In the genomic region with DNA sequence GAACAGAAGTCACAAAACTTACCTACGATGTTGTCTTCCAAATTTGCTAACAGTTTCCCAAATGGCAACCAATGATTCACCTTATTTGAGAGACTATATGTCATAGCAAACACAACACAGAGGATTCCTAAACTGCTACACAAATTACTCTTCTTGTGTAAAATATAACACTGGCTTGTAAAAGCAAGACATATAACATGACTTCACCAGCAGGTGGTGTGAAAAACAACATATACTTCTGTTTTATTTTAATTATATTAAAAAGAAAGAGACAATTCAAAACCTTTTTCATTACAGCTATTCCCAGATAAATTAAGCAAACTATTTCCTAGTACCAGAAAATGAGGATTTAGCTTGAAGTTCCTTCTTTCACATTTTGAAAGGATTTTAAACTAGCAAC, we compare ENCODE assay signal across 14 cellular contexts.
DNase-seq lines count a peak whose midpoint lies in the region; ATAC-seq and TF ChIP-seq lines count a peak whose summit lies in the region.
"Had no signal": no experiment of that assay in that cellular context is flagged by ENCODE, and none has a peak within 500 bp of the region (broad histone marks: within the 10 kb centered on the region; RNA-seq: fewer than 3 reads in every experiment).

No MANE protein-coding gene starts in this region.

- H3K27me3 ChIP-seq in Panc1 (ENCODE audit: control insufficient read depth, insufficient read depth, low read length) (no peaks in the 10 kb centered on the region), upper lobe of right lung (no peaks in the 10 kb centered on the region), esophagus squamous epithelium (no peaks in the 10 kb centered on the region)
- H3K27me3 ChIP-seq: ascending aorta, ovary had no signal

- 69 to 71% methylated on average over 1 of the region's 1 CpG for WGBS in esophagus squamous epithelium, 2 donors

- TF ChIP-seq POLR2A in esophagus squamous epithelium (IDR thresholded peaks at IDR 0.05) (no peak), erythroblast (IDR thresholded peaks at IDR 0.05; ENCODE audit: low read length) (no peak)

- H3K4me1 ChIP-seq in Panc1 (ENCODE audit: control insufficient read depth, insufficient read depth, low read length), result no peaks in the 10 kb centered on the region
- no peaks in the 10 kb centered on the region for H3K4me1 ChIP-seq in upper lobe of right lung
- no peaks in the 10 kb centered on the region for H3K4me1 ChIP-seq in esophagus squamous epithelium
- H3K4me1 ChIP-seq: ascending aorta had no signal

- in situ Hi-C loops in Panc1 (cut with HindIII; ENCODE audit: low pct_unique_long_range_greater_than_20kb, low sequenced_read_pairs), result no loop called here

- no TSS peak for BruUV-seq in Panc1 (replicated peaks; lab: Mats Ljungman, UMichigan)

- CTCF ChIA-PET in Panc1 (lab: Charles Lee), result no interaction called here

- H3K9me3 ChIP-seq in Panc1 (ENCODE audit: control insufficient read depth, insufficient read depth, low read depth, low read length) (no peaks in the 10 kb centered on the region), upper lobe of right lung (no peaks in the 10 kb centered on the region), esophagus squamous epithelium (no peaks in the 10 kb centered on the region)
- H3K9me3 ChIP-seq: ascending aorta, ovary had no signal

- TF ChIP-seq CTCF in Panc1 (IDR thresholded peaks at IDR 0.05) (peak; percentile 7; the same call in 1 of the 2 replicates), upper lobe of right lung (IDR thresholded peaks at IDR 0.05) (peak; percentile 8), esophagus squamous epithelium (IDR thresholded peaks at IDR 0.05) (no peak)

- intact Hi-C loops in Panc1 (cut with micrococcal nuclease; ENCODE audit: unreplicated experiment), result no loop called here
- intact Hi-C loops in upper lobe of right lung (cut with DNase I), result no loop called here
- intact Hi-C loops in esophagus squamous epithelium (cut with DNase I), result no loop called here

- DNase-seq in SIG-M5 treated with dmso at 0.1 percent for 504 hours (lab: John Stamatoyannopoulos, UW; ENCODE audit: unreplicated experiment), result peak; percentile 1
- no peak for DNase-seq in SIG-M5 (lab: John Stamatoyannopoulos, UW)
- DNase-seq in Panc1 (ENCODE audit: low read depth, low spot score), result no peak
- peak; percentile 15 for DNase-seq in fibroblast of peridontal ligament (ENCODE audit: extremely low read depth)
- no peak for DNase-seq in upper lobe of right lung
- no peak for DNase-seq in esophagus squamous epithelium (lab: John Stamatoyannopoulos, UW)
- DNase-seq in erythroblast (lab: John Stamatoyannopoulos, UW), result no peak
- DNase-seq in NCI-H128 (lab: John Stamatoyannopoulos, UW; ENCODE audit: unreplicated experiment), result no peak
- DNase-seq: activated CD4-positive, alpha-beta T cell treated with anti-CD3 and anti-CD28 coated beads for 4 hours; activated T-cell treated with anti-CD3 and anti-CD28 coated beads, Interleukin-2, amount 50 U/mL, for 4 hours; NCI-H2029; ovary; T-cell had no signal

- no peak overlapping the region for H3K27ac ChIP-seq in Panc1 (ENCODE audit: low read length)
- H3K27ac ChIP-seq in upper lobe of right lung, result no peak overlapping the region
- H3K27ac ChIP-seq in esophagus squamous epithelium, result no peak overlapping the region
- H3K27ac ChIP-seq: ascending aorta, ovary had no signal

- POLR2A ChIA-PET in Panc1 (lab: Charles Lee), result no interaction called here

- no peak overlapping the region for H3K4me3 ChIP-seq in Panc1 (ENCODE audit: low read depth in 2 of 2, low read length in 2 of 2)
- H3K4me3 ChIP-seq in upper lobe of right lung, result no peak overlapping the region
- H3K4me3 ChIP-seq in esophagus squamous epithelium, result no peak overlapping the region
- H3K4me3 ChIP-seq: ascending aorta, ovary had no signal

- no peak for ATAC-seq in Panc1
- no peak for ATAC-seq in upper lobe of right lung
- ATAC-seq: activated T-cell treated with anti-CD3 and anti-CD28 coated beads, Interleukin-2, amount 50 U/mL, for 4 hours; T-cell had no signal

- no peaks in the 10 kb centered on the region for H3K36me3 ChIP-seq in Panc1 (ENCODE audit: control insufficient read depth, insufficient read depth, low read length)
- H3K36me3 ChIP-seq in upper lobe of right lung, result no peaks in the 10 kb centered on the region
- H3K36me3 ChIP-seq in esophagus squamous epithelium, result no peaks in the 10 kb centered on the region
- H3K36me3 ChIP-seq: ascending aorta, ovary had no signal

Comparison
In these comparisons a context has a peak if more than half of its experiments do, and no peak if none do; other contexts are left out.
1. DNase-seq: peak in SIG-M5 treated with dmso at 0.1 percent for 504 hours (single experiment) and fibroblast of peridontal ligament (single experiment); none in SIG-M5 (single experiment), Panc1 (single experiment), upper lobe of right lung (single experiment), esophagus squamous epithelium (single experiment), erythroblast (0 of 2) and NCI-H128 (single experiment).
2. CTCF ChIP-seq: peak in Panc1 (single experiment) and upper lobe of right lung (single experiment); none in esophagus squamous epithelium (0 of 6).